20 cellular contexts compared by ENCODE assay signal in the genomic region with DNA sequence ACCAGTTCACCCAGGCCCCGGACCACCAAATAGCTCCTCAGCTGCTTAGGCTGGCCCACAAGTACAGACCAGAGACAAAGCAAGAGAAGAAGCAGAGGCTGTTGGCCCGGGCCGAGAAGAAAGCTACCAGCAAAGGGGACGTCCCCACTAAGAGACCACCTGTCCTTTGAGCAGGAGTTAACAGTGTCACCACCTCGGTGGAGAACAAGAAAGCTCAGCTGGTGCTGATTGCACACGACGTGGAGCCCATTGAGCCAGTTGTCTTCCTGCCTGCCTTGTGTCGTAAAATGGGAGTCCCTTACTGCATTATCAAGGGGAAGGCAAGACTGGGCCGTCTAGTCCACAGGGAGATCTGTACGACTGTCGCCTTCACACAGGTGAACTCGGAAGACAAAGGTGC. TPM values are rescaled to one million over a fixed set of nuclear protein-coding genes. Genes with fewer than 3 reads are reported as not detected.
DNase-seq lines count a peak whose midpoint lies in the region; ATAC-seq, FAIRE-seq and TF ChIP-seq lines count a peak whose summit lies in the region.
"Had no signal": no experiment of that assay in that cellular context is flagged by ENCODE, and none has a peak within 500 bp of the region (broad histone marks: within the 10 kb centered on the region; RNA-seq: fewer than 3 reads in every experiment).

No MANE protein-coding gene starts in this region.

- WGBS in endodermal cell (ENCODE audit: insufficient coverage in 1 of 2, insufficient read length in 1 of 2), 2 experiments, result 68 to 70% methylated on average over 9 to 12 of the region's 12 CpGs
- 58 to 65% methylated on average over 12 of the region's 12 CpGs for WGBS in sigmoid colon, 2 donors

- TF ChIP-seq CTCF in endodermal cell (conservative IDR thresholded peaks at IDR 0.05) (no peak), sigmoid colon (IDR thresholded peaks at IDR 0.05) (no peak)

- H3K4me1 ChIP-seq in endodermal cell (ENCODE audit: control insufficient read depth, insufficient read depth, low read length) (no peaks in the 10 kb centered on the region), sigmoid colon (peaks cover 0 to 9% (median 4%) of the 10 kb centered on the region in 4 donors)
- H3K4me1 ChIP-seq: HAP-1 had no signal

- intact Hi-C loops in sigmoid colon (cut with DNase I), result no loop called here

- H3K4me3 ChIP-seq in MG63 (no peak overlapping the region), endodermal cell (ENCODE audit: low read length) (no peak overlapping the region), sigmoid colon (no peak overlapping the region)
- H3K4me3 ChIP-seq: HAP-1 had no signal

- DNase-seq in MG63 (peak; percentile 3), endodermal cell (peak; percentile 22), sigmoid colon (peak; percentile 51), urothelium cell line (ENCODE audit: low spot score) (no peak), middle frontal gyrus (ENCODE audit: extremely low spot score, low spot score) (no peak)
- DNase-seq: C1 segment of cervical spinal cord; Calu3; CD4-positive, alpha-beta memory T cell; COR-L47; DMS53; DMS79 treated with DMSO at 0.1 percent for 48 hours; GF-D8; GOT3; HFFc6 had no signal

- H3K27me3 ChIP-seq in MG63, result no peaks in the 10 kb centered on the region
- peaks cover 14% of the 10 kb centered on the region for H3K27me3 ChIP-seq in endodermal cell (ENCODE audit: control insufficient read depth, insufficient read depth, low read length, poor library complexity, severe bottlenecking)
- H3K27me3 ChIP-seq in sigmoid colon, result peaks cover 0 to 4% (median 3%) of the 10 kb centered on the region in 3 donors

- no peak overlapping the region for H3K4me3 Mint-ChIP-seq in endodermal cell
- H3K4me3 Mint-ChIP-seq: CD4-positive, alpha-beta memory T cell; HFFc6 had no signal

- FAIRE-seq in urothelium cell line (lab: Jason Lieb, UNC), result peak; percentile 69
- FAIRE-seq: GM12891, H54 had no signal

- H3K36me3 ChIP-seq in MG63, result peaks cover 33% of the 10 kb centered on the region
- no peaks in the 10 kb centered on the region for H3K36me3 ChIP-seq in endodermal cell (ENCODE audit: control insufficient read depth, insufficient read depth, low read length)
- no peaks in the 10 kb centered on the region for H3K36me3 ChIP-seq in sigmoid colon
- H3K36me3 ChIP-seq: HAP-1 had no signal

- no peak for ATAC-seq in HG02870 (IDR thresholded peaks at IDR 0.05; ENCODE audit: unreplicated experiment)

- no peak overlapping the region for H3K9ac ChIP-seq in endodermal cell (ENCODE audit: extremely low read depth, low read length, poor library complexity, severe bottlenecking)

- H3K27ac ChIP-seq in endodermal cell (ENCODE audit: low read depth, low read length) (no peak overlapping the region), sigmoid colon (no peak overlapping the region)

- H3K36me3 Mint-ChIP-seq in endodermal cell (ENCODE audit: low read depth), result peaks cover 1% of the 10 kb centered on the region

- H3K9me3 ChIP-seq in MG63, result no peaks in the 10 kb centered on the region; the same call in 1 of the 2 replicates
- no peaks in the 10 kb centered on the region for H3K9me3 ChIP-seq in endodermal cell (ENCODE audit: control insufficient read depth, low read length)
- H3K9me3 ChIP-seq in sigmoid colon, result no peaks in the 10 kb centered on the region
- H3K9me3 ChIP-seq: HAP-1 had no signal

- no peak for TF ChIP-seq POLR2A in sigmoid colon (IDR thresholded peaks at IDR 0.05)

- H3K27ac Mint-ChIP-seq in endodermal cell, result no peak overlapping the region
- H3K27ac Mint-ChIP-seq: CD4-positive, alpha-beta memory T cell; HFFc6 had no signal

- H3K4me1 Mint-ChIP-seq in endodermal cell, result no peaks in the 10 kb centered on the region
- H3K4me1 Mint-ChIP-seq: CD4-positive, alpha-beta memory T cell had no signal

- TF ChIP-seq EP300 in sigmoid colon (IDR thresholded peaks at IDR 0.05), result no peak

- H3K27me3 Mint-ChIP-seq in endodermal cell (ENCODE audit: insufficient read depth), result peaks cover 11% of the 10 kb centered on the region

- H3K9me3 Mint-ChIP-seq in endodermal cell, result no peaks in the 10 kb centered on the region

RNA-seq across cellular contexts. Expression of a gene that starts 15.4 kb away (rescaled TPM):
- 8.9 and 13.0 TPM in 2 replicates for total RNA-seq in MG63 (2014; rRNA removed; shearing (Covaris generic); ENCODE audit: low replicate concordance)
- total RNA-seq in endodermal cell, result not detected
- 0.11 TPM for polyA plus RNA-seq in endodermal cell (2013, experiment 1 of 2)
- 0.08 TPM for polyA plus RNA-seq in endodermal cell (2013, experiment 2 of 2)
- total RNA-seq in sigmoid colon, result 10 to 100 TPM; 44.6 to 74.2 (median 59.3) TPM
- polyA plus RNA-seq in sigmoid colon, result 1 to 10 TPM; 2.5 to 8.5 (median 4.8) TPM
- total RNA-seq: A673; Calu3; CD4-positive, alpha-beta memory T cell; G401 had no signal
- polyA plus RNA-seq: CD4-positive, alpha-beta memory T cell had no signal

RNA-seq across cellular contexts. Expression of a gene that starts 29.3 kb away (rescaled TPM):
- 40.8 and 43.8 TPM in 2 replicates for total RNA-seq in MG63 (2014; rRNA removed; shearing (Covaris generic); ENCODE audit: low replicate concordance)
- total RNA-seq in endodermal cell (10 to 100 TPM; 15.0 to 25.8 TPM), sigmoid colon (10 to 100 TPM; 10.7 to 18.8 (median 11.9) TPM)
- polyA plus RNA-seq in endodermal cell (2013, experiment 1 of 2), result 24.2 TPM
- 22.7 TPM for polyA plus RNA-seq in endodermal cell (2013, experiment 2 of 2)
- 10 to 100 TPM in 1 of 3 donors, 1 to 10 TPM in 2; 5.5 to 12.9 (median 6.6) TPM for polyA plus RNA-seq in sigmoid colon

RNA-seq across cellular contexts. Expression of a gene that starts 40.9 kb away (rescaled TPM):
- 4.6 and 7.1 TPM in 2 replicates for total RNA-seq in MG63 (2014; rRNA removed; shearing (Covaris generic); ENCODE audit: low replicate concordance)
- total RNA-seq in endodermal cell (under 1 TPM in 1 of 2 donors, not detected in 1; 0.20 TPM), sigmoid colon (under 1 TPM; under 0.01 to 0.81 (median 0.39) TPM)
- 1.00 TPM for polyA plus RNA-seq in endodermal cell (2013, experiment 1 of 2)
- 1.2 TPM for polyA plus RNA-seq in endodermal cell (2013, experiment 2 of 2)
- polyA plus RNA-seq in sigmoid colon, result under 1 TPM in 2 of 3 donors, not detected in 1; 0.25 to 0.60 TPM
- total RNA-seq: CD4-positive, alpha-beta memory T cell had no signal
- polyA plus RNA-seq: CD4-positive, alpha-beta memory T cell had no signal

RNA-seq across cellular contexts. Expression of a gene that starts 52.7 kb away (rescaled TPM):
- total RNA-seq in MG63 (2014; rRNA removed; shearing (Covaris generic); ENCODE audit: low replicate concordance), result not detected in 2 replicates
- under 1 TPM in 1 of 2 donors, not detected in 1; 0.37 TPM for total RNA-seq in endodermal cell
- 0.39 TPM for polyA plus RNA-seq in endodermal cell (2013, experiment 1 of 2)
- 0.58 TPM for polyA plus RNA-seq in endodermal cell (2013, experiment 2 of 2)
- total RNA-seq in sigmoid colon, result under 1 TPM in 3 of 4 donors, not detected in 1; 0.14 to 0.36 (median 0.28) TPM
- 1 to 10 TPM in 1 of 3 donors, under 1 TPM in 2; 0.60 to 1.6 (median 0.80) TPM for polyA plus RNA-seq in sigmoid colon
- total RNA-seq: CD4-positive, alpha-beta memory T cell had no signal
- polyA plus RNA-seq: CD4-positive, alpha-beta memory T cell had no signal

Comparison
In these comparisons a context has a peak if more than half of its experiments do, and no peak if none do; other contexts are left out.
1. DNase-seq: peak in MG63 (single experiment), endodermal cell (single experiment) and sigmoid colon (single experiment); none in urothelium cell line (single experiment) and middle frontal gyrus (single experiment).